ENCODE assay signal across 11 cellular contexts in the genomic region with DNA sequence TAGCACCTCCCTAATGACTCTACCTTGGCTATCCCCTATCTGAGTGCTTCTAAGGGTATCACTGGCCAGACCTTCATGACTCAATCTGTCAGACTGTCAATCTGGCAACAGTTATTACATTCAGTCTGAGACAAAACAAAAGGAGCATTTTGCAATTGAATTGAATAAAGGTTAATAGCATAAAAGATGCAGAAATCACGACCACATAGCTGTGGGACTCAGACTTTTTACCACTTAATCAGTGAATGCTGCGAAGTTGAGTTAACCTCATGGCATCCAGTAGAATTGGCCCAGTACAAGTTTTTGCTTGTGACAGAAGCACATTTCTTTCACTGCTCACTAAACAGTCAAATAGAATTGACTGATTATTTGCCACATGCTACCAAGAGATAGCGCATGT.
"Had no signal": no experiment of that assay in that cellular context is flagged by ENCODE, and none has a peak within 500 bp of the region (broad histone marks: within the 10 kb centered on the region; RNA-seq: fewer than 3 reads in every experiment).

No MANE protein-coding gene starts in this region.

- H3K9ac ChIP-seq: GM23248 had no signal

- DNase-seq: GM23248, GOT3, H7, H9, HCEC 1CT, HFFc6 had no signal

- H3K9me3 Mint-ChIP-seq: HFFc6 had no signal

- H3K27ac ChIP-seq: GM23248 had no signal

- H3K4me3 Mint-ChIP-seq: GM23338, H9, HFFc6 had no signal

- H2AFZ ChIP-seq: GM23248, GM23338 had no signal

- H3K36me3 ChIP-seq: HAP-1 had no signal

- ATAC-seq: GM23338, HCT116 had no signal

- H3K4me2 ChIP-seq: GM23338 had no signal

- H3K27ac Mint-ChIP-seq: GM23338, H9, HFFc6 had no signal

- H3K4me3 ChIP-seq: GM23248, GM23338, HAP-1 had no signal

- FAIRE-seq: H1, H54 had no signal
